ENCODE assay signal across 29 cellular contexts in genomic region chr2:167842047-167842446, GRCh38.
"Had no signal": no experiment of that assay in that cellular context is flagged by ENCODE, and none has a peak within 500 bp of the region (broad histone marks: within the 10 kb centered on the region; RNA-seq: fewer than 3 reads in every experiment).

No MANE protein-coding gene starts in this region.

- H3K27me3 ChIP-seq: ascending aorta, breast epithelium, esophagus squamous epithelium, gastroesophageal sphincter had no signal

- H3K27ac ChIP-seq: ascending aorta, breast epithelium, epithelial cell of prostate, esophagus squamous epithelium, gastroesophageal sphincter, heart right ventricle had no signal

- FAIRE-seq: colon, endometrium, endothelial cell of umbilical vein had no signal

- H3K4me1 ChIP-seq: ascending aorta, breast epithelium, gastroesophageal sphincter, heart right ventricle had no signal

- H3K36me3 ChIP-seq: ascending aorta, breast epithelium, esophagus squamous epithelium, gastroesophageal sphincter, heart right ventricle had no signal

- ATAC-seq: activated CD4-positive, alpha-beta T cell treated with anti-CD3 and anti-CD28 coated beads for 36 hours; activated naive CD4-positive, alpha-beta T cell treated with anti-CD3 and anti-CD28 coated beads, Interleukin-2, amount 50 U/mL, for 72 hours; activated T-cell treated with anti-CD3 and anti-CD28 coated beads, Interleukin-2, amount 50 U/mL, for 72 hours; gastroesophageal sphincter; heart right ventricle had no signal

- DNase-seq: activated CD4-positive, alpha-beta memory T cell treated with anti-CD3 and anti-CD28 coated beads, Interleukin-2, amount 10 ng/mL, durations not matched to agents 7 days and 5 days; activated CD4-positive, alpha-beta T cell treated with anti-CD3 and anti-CD28 coated beads for 36 hours; activated CD4-positive, alpha-beta T cell treated with anti-CD3 and anti-CD28 coated beads, Interleukin-2, amount 10 ng/mL, durations not matched to agents 24 days and 14 days; activated CD4-positive, alpha-beta T cell treated with anti-CD3 and anti-CD28 coated beads, Interleukin-2, amount 50 U/mL, for 4 hours; activated CD4-positive, CD25-positive, alpha-beta regulatory T cell; activated CD4-positive, CD25-positive, alpha-beta regulatory T cell treated with anti-CD3 and anti-CD28 coated beads, Interleukin-2, amount 50 U/mL, for 72 hours; activated CD8-positive, alpha-beta memory T cell treated with anti-CD3 and anti-CD28 coated beads, Interleukin-2, amount 50 U/mL, for 48 hours; activated gamma-delta T cell; activated naive CD4-positive, alpha-beta T cell; activated naive CD4-positive, alpha-beta T cell treated with anti-CD3 and anti-CD28 coated beads, Interleukin-2, amount 10 ng/mL, durations not matched to agents 7 days and 5 days; activated naive CD8-positive, alpha-beta T cell treated with anti-CD3 and anti-CD28 coated beads, Interleukin-2, amount 10 ng/mL, durations not matched to agents 7 days and 5 days; activated T-cell treated with anti-CD3 and anti-CD28 coated beads for 4 hours; activated T-cell treated with anti-CD3 and anti-CD28 coated beads, Interleukin-2, amount 50 U/mL, for 24 hours; activated T-cell treated with anti-CD3 and anti-CD28 coated beads, Interleukin-2, amount 50 U/mL, for 72 hours; cortex of kidney; dermis blood vessel endothelial cell; effector CD8-positive, alpha-beta T cell; esophagus squamous epithelium; foreskin melanocyte; heart right ventricle; T-helper 2 cell had no signal

- H3K4me3 ChIP-seq: ascending aorta, breast epithelium, esophagus squamous epithelium, gastroesophageal sphincter, heart right ventricle had no signal

- H3K9me3 ChIP-seq: ascending aorta, breast epithelium, esophagus squamous epithelium, gastroesophageal sphincter, heart right ventricle had no signal
